Comparison of ENCODE assay signal across 11 cellular contexts in the genomic region with DNA sequence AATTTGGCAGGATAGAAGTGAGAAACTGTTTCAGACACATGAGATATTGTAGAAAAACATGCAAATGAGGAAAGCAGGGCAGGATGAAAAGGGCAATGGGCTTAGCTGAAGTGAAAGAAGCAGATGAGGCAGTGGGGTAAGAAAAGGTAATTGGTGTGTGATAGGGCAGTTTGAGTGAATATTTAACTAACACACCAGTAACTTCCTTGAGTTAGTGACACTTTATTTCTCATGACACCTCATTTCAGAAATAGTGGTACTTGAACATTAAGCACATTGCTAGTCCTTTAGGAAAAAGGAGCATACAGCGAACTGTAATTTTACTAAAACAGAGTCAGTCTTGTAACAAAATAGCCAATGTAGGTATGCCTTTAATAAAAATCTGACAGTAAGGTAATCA.
A peak's percentile ranks its signal among the peaks of the same experiment; 100 is the strongest.
DNase-seq lines count a peak whose midpoint lies in the region; ATAC-seq, FAIRE-seq and TF ChIP-seq lines count a peak whose summit lies in the region.
"Had no signal": no experiment of that assay in that cellular context is flagged by ENCODE, and none has a peak within 500 bp of the region (broad histone marks: within the 10 kb centered on the region; RNA-seq: fewer than 3 reads in every experiment).

No MANE protein-coding gene starts in this region.

- H2BK120ac ChIP-seq in mesenchymal stem cell (ENCODE audit: low read depth, low read length) = no peak overlapping the region

- SMC1A ChIA-PET in GM12878 (lab: Charles Lee; ENCODE audit: uncharacterized antibody, unreplicated experiment) = interaction anchor here (0.6 to 4.1 kb wide), 17 partner anchors 9 to 368 kb away, joined by 3 to 20 read pairs (median 4); no protein-coding TSS in a partner anchor

- H3K23ac ChIP-seq in mesenchymal stem cell (ENCODE audit: low read length in 2 of 2) = no peak overlapping the region

- no peaks in the 10 kb centered on the region for H3K9me3 Mint-ChIP-seq in T-cell
- H3K9me3 Mint-ChIP-seq: CD4-positive, alpha-beta memory T cell had no signal

- no peaks in the 10 kb centered on the region for H3K27me3 Mint-ChIP-seq in T-cell
- H3K27me3 Mint-ChIP-seq: brain; CD4-positive, alpha-beta memory T cell had no signal

- H3K4ac ChIP-seq in mesenchymal stem cell (ENCODE audit: low read depth in 1 of 2, low read length in 2 of 2) = no peak overlapping the region

- peaks cover 54% of the 10 kb centered on the region for H3K36me3 Mint-ChIP-seq in T-cell

- H3K27me3 ChIP-seq in GM12878 (replicated peaks in 1 of 2; ENCODE audit: control insufficient read depth in 2 of 2, insufficient read depth in 2 of 2, low read length in 1 of 2) = no peaks in the 10 kb centered on the region
- no peaks in the 10 kb centered on the region for H3K27me3 ChIP-seq in mesenchymal stem cell (ENCODE audit: control insufficient read depth in 1 of 2, insufficient read depth in 1 of 2, low read length in 2 of 2)

- no peak overlapping the region for H3K18ac ChIP-seq in mesenchymal stem cell (ENCODE audit: low read depth in 1 of 2, low read length in 2 of 2)

- H3K79me2 ChIP-seq in GM12878 (ENCODE audit: control insufficient read depth, insufficient read depth, low read length) = no peaks in the 10 kb centered on the region

- H3K14ac ChIP-seq in mesenchymal stem cell (ENCODE audit: low read length in 2 of 2) = no peak overlapping the region

- 61% methylated on average over 1 of the region's 1 CpG for WGBS in GM12878 (ENCODE audit: insufficient coverage, insufficient replicate concordance, low lambda C conversion rate, missing lambda C conversion rate)
- no CpG with 5 or more reads among the region's 1 CpG for WGBS in mesenchymal stem cell

- H2AK5ac ChIP-seq in mesenchymal stem cell (ENCODE audit: low read length, severe bottlenecking) = no peak overlapping the region

- H4K8ac ChIP-seq in mesenchymal stem cell (ENCODE audit: low read length) = no peak overlapping the region

- no peak overlapping the region for H3K4me3 ChIP-seq in GM12878
- no peak overlapping the region for H3K4me3 ChIP-seq in mesenchymal stem cell (ENCODE audit: insufficient read depth in 1 of 2, low read depth in 1 of 2, low read length in 2 of 2)

- CTCF ChIA-PET in GM12878 (lab: Yijun Ruan, JAX) = interaction anchor here (0.8 to 2.9 kb wide), 3 partner anchors 19 to 224 kb away, joined by 3 to 9 read pairs (median 5); no protein-coding TSS in a partner anchor
- CTCF ChIA-PET in T-cell (lab: Charles Lee) = no interaction called here

- H2AFZ ChIP-seq in GM12878 (ENCODE audit: control insufficient read depth, low read depth, low read length) = no peak overlapping the region
- H2AFZ ChIP-seq in mesenchymal stem cell (ENCODE audit: low read depth, low read length) = no peak overlapping the region

- H3K4me1 ChIP-seq in GM12878 (ENCODE audit: control insufficient read depth, insufficient read depth, low read length) (no peaks in the 10 kb centered on the region), mesenchymal stem cell (ENCODE audit: control insufficient read depth, insufficient read depth, low read depth, low read length) (no peaks in the 10 kb centered on the region)

- H3K4me3 Mint-ChIP-seq in T-cell = no peak overlapping the region
- H3K4me3 Mint-ChIP-seq: brain; CD4-positive, alpha-beta memory T cell had no signal

- TF ChIP-seq RAD21 in GM12878 (IDR thresholded peaks at IDR 0.05; ENCODE audit: insufficient read depth, low read depth, low read length) = no peak

- peak; percentile 99 for ATAC-seq in GM18907 (IDR thresholded peaks at IDR 0.05; ENCODE audit: unreplicated experiment)
- peak; percentile 88 for ATAC-seq in GM21529 (IDR thresholded peaks at IDR 0.05; ENCODE audit: unreplicated experiment)
- ATAC-seq in HG03095 (IDR thresholded peaks at IDR 0.05; ENCODE audit: unreplicated experiment) = peak; percentile 78
- ATAC-seq in GM12878 = peak; percentile 99
- ATAC-seq in T-cell (replicated peaks in 1 of 4) = no peak

- no peak overlapping the region for H3K4me2 ChIP-seq in GM12878 (ENCODE audit: control insufficient read depth, insufficient read depth)
- no peak overlapping the region for H3K4me2 ChIP-seq in mesenchymal stem cell (ENCODE audit: low read length, poor library complexity, severe bottlenecking)

- peak; percentile 28 to 48; a peak in 2 of 4 replicates for TF ChIP-seq EP300 in GM12878 (IDR thresholded peaks at IDR 0.05; ENCODE audit: borderline replicate concordance in 1 of 2, control insufficient read depth in 1 of 2, low read depth in 2 of 2, low read length in 2 of 2)

- H2BK5ac ChIP-seq in mesenchymal stem cell (ENCODE audit: low read depth, low read length, poor library complexity, severe bottlenecking) = no peak overlapping the region

- H4K20me1 ChIP-seq in GM12878 (ENCODE audit: control insufficient read depth, insufficient read depth) = no peaks in the 10 kb centered on the region

- H2BK15ac ChIP-seq in mesenchymal stem cell (ENCODE audit: low read depth, poor library complexity, severe bottlenecking) = no peak overlapping the region

- H3K27ac Mint-ChIP-seq in T-cell = no peak overlapping the region
- H3K27ac Mint-ChIP-seq: brain; CD4-positive, alpha-beta memory T cell had no signal

- H3K27ac ChIP-seq in GM12878 (ENCODE audit: control insufficient read depth, insufficient read depth) = no peak overlapping the region
- no peak overlapping the region for H3K27ac ChIP-seq in mesenchymal stem cell (ENCODE audit: low read length, poor library complexity, severe bottlenecking)

- peak; percentile 43 for DNase-seq in GM12878 (ENCODE audit: low read depth, low spot score)
- DNase-seq in mesenchymal stem cell = no peak
- DNase-seq in activated CD4-positive, alpha-beta T cell treated with anti-CD3 and anti-CD28 coated beads, Interleukin-2, amount 50 U/mL, for 4 hours = no peak
- no peak for DNase-seq in stimulated activated CD4-positive, alpha-beta T cell treated with anti-CD3 and anti-CD28 coated beads, Interleukin-1b, Interleukin-23, amount 100 ng/mL, for 48 hours
- DNase-seq in T-cell = no peak
- DNase-seq: CD4-positive, alpha-beta memory T cell; NCI-H2029 had no signal

- no peak overlapping the region for H2BK12ac ChIP-seq in mesenchymal stem cell (ENCODE audit: low read length in 2 of 2)

- TF ChIP-seq POLR2A in GM12878 (IDR thresholded peaks at IDR 0.05; ENCODE audit: low read depth, low read length) = no peak

- H3K9ac ChIP-seq in GM12878 (ENCODE audit: control insufficient read depth, insufficient read depth, low read length) (no peak overlapping the region), mesenchymal stem cell (ENCODE audit: low read length) (no peak overlapping the region)

- intact Hi-C loops in GM12878 (cut with micrococcal nuclease; ENCODE audit: unreplicated experiment) = loop anchor here (5.0 kb wide), 3 partner anchors 44 to 344 kb away; no protein-coding TSS in a partner anchor

- POLR2A ChIA-PET in GM12878 (lab: Charles Lee) (no interaction called here), T-cell (lab: Charles Lee) (no interaction called here)

- H3K36me3 ChIP-seq in GM12878 (ENCODE audit: control insufficient read depth in 2 of 2, insufficient read depth in 2 of 2, low read length in 1 of 2) (no peaks in the 10 kb centered on the region), mesenchymal stem cell (ENCODE audit: control insufficient read depth in 1 of 2, insufficient read depth in 2 of 2, low read depth in 1 of 2, low read length in 2 of 2) (peaks cover 0 to 7% of the 10 kb centered on the region in 2 experiments)

- peaks cover 0 to 5% (median 0%) of the 10 kb centered on the region in 3 donors for H3K4me1 Mint-ChIP-seq in T-cell

- H4K91ac ChIP-seq in mesenchymal stem cell (ENCODE audit: low read length) = no peak overlapping the region

- H3K79me1 ChIP-seq in mesenchymal stem cell (replicated peaks; ENCODE audit: low read length, poor library complexity, severe bottlenecking) = no peaks in the 10 kb centered on the region

- TF ChIP-seq CTCF in GM12878 (IDR thresholded peaks at IDR 0.05 in 2 of 3, conservative IDR thresholded peaks at IDR 0.05 in 1 of 3; ENCODE audit: control insufficient read depth in 2 of 3, extremely low read depth in 1 of 3, insufficient read depth in 1 of 3, low read depth in 3 of 3, low read length in 3 of 3) = no peak

- no peaks in the 10 kb centered on the region; the same call in 2 of the 3 replicates for H3K9me3 ChIP-seq in GM12878 (replicated peaks; ENCODE audit: control insufficient read depth, insufficient read depth, low read length)
- peaks cover 9% of the 10 kb centered on the region for H3K9me3 ChIP-seq in mesenchymal stem cell (ENCODE audit: control insufficient read depth, low read length)

- no peak for FAIRE-seq in GM12878 (lab: Jason Lieb, UNC)

- BruUV-seq in GM12878 (replicated peaks; lab: Mats Ljungman, UMichigan) = no TSS peak

- in situ Hi-C loops in GM12878 (cut with MboI) = no loop called here

- RAD21 ChIA-PET in GM12878 (lab: Charles Lee; ENCODE audit: unreplicated experiment) = interaction anchor here (0.6 to 1.9 kb wide), 9 partner anchors 9 to 156 kb away, joined by 3 to 10 read pairs (median 3); no protein-coding TSS in a partner anchor

TF ChIP-seq in GM12878, 131 proteins besides CTCF, POLR2A, EP300 and RAD21 (continues in another document):
- no peak for TF ChIP-seq NFYA (IDR thresholded peaks at IDR 0.05; ENCODE audit: borderline replicate concordance, low read depth, low read length)
- no peak for TF ChIP-seq ZZZ3 (IDR thresholded peaks at IDR 0.05; ENCODE audit: control insufficient read depth, insufficient read length, low read depth)
- no peak for TF ChIP-seq ETV6 (conservative IDR thresholded peaks at IDR 0.05 in 1 of 2, IDR thresholded peaks at IDR 0.05 in 1 of 2; ENCODE audit: borderline replicate concordance in 1 of 2, low read depth in 1 of 2)
- no peak for TF ChIP-seq HDAC2 (IDR thresholded peaks at IDR 0.05)
- no peak for TF ChIP-seq PML (IDR thresholded peaks at IDR 0.05; ENCODE audit: low read length)
- no peak for TF ChIP-seq ZNF622 (IDR thresholded peaks at IDR 0.05)
- peak; percentile 55; the same call in 1 of the 2 replicates for TF ChIP-seq BMI1 (IDR thresholded peaks at IDR 0.05; ENCODE audit: borderline replicate concordance)
- TF ChIP-seq ZBED1 (IDR thresholded peaks at IDR 0.05; ENCODE audit: borderline replicate concordance) = no peak

Comparison
In these comparisons a context has a peak if more than half of its experiments do, and no peak if none do; other contexts are left out.
1. ATAC-seq: peak in GM18907 (single experiment), GM21529 (single experiment), HG03095 (single experiment) and GM12878 (single experiment); none in T-cell (0 of 4).